In the genomic region with DNA sequence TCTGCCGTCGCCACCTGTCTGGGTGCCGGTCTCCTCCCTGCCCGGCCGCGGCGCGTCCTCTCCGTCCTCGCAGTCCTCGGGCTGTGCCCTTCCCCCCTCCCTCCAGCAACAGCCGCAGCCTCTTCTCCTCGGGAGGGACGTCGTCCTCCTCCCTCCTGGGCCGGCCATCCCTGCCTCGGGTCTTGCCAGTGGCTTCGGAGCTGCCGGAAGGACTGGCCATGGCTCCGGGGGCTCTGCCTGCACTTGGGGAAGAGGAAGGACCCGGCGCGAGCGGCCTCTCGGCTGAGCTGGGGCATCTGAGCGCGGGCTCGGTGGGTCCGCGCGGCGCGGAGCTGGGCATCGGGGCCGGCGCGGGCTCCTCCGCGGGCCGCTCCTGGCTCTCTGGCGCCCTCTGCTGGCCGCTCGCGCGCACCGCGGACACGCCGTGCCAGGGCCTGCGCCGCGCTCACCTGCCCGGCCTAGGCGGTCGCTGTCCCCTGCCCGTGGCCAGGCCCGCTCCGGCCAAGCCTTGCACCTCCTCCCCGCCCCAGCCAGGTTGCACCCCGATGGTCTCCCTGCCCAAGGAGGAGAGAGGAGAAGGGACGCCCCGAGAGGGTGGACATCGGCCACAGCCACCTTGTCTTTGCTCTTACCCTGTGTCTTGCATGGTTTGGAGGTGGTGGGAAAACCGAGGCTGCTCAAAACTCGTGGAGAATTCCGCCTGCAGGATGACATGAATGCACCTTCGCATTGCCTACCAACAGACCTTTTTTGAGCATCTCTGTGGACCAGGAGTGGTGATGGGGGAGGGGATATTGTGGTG, we compare ENCODE assay signal across 8 cellular contexts.
DNase-seq lines count a peak whose midpoint lies in the region; ATAC-seq and TF ChIP-seq lines count a peak whose summit lies in the region.
"Not testable (repeated sequence)": the region's sequence is repeated elsewhere in the genome, so short reads cannot be mapped to it uniquely, and the experiment has no call there.

No MANE protein-coding gene starts in this region.

- H3K4me3 ChIP-seq in CD4-positive, CD25-positive, alpha-beta regulatory T cell (ENCODE audit: low read depth, low read length), result not testable (repeated sequence)
- H3K4me3 ChIP-seq in choroid plexus epithelial cell (ENCODE audit: low read depth, low read length) (peak overlapping the region; percentile 48), iPS-15b (ENCODE audit: low read depth, low read length) (peak overlapping the region; percentile 48)

- not testable (repeated sequence) for H3K4me1 ChIP-seq in CD4-positive, CD25-positive, alpha-beta regulatory T cell (ENCODE audit: control insufficient read depth, insufficient read depth, low read length, poor library complexity, severe bottlenecking); iPS-15b (ENCODE audit: control insufficient read depth, insufficient read depth, low read length)

- H3K36me3 ChIP-seq in CD4-positive, CD25-positive, alpha-beta regulatory T cell (ENCODE audit: control insufficient read depth, insufficient read depth, low read length); iPS-15b (ENCODE audit: control insufficient read depth, insufficient read depth, low read length): not testable (repeated sequence)

- H3K27ac ChIP-seq in CD4-positive, CD25-positive, alpha-beta regulatory T cell (ENCODE audit: insufficient read depth, low read length, poor library complexity, severe bottlenecking), result not testable (repeated sequence)

- not testable (repeated sequence) for TF ChIP-seq CTCF in choroid plexus epithelial cell (conservative IDR thresholded peaks at IDR 0.05; ENCODE audit: low read depth, low read length)
- peak; percentile 88 for TF ChIP-seq CTCF in osteocyte (IDR thresholded peaks at IDR 0.05)

- peak in 2 of 3 donors; percentile 1 to 27 for DNase-seq in CD4-positive, CD25-positive, alpha-beta regulatory T cell
- peak; percentile 6 for DNase-seq in SK-MEL-5 (ENCODE audit: low read depth, low spot score)
- peak; percentile 64 for DNase-seq in activated T-cell treated with anti-CD3 and anti-CD28 coated beads, Interleukin-2, amount 50 U/mL, for 24 hours
- peak; percentile 4 for DNase-seq in choroid plexus epithelial cell (ENCODE audit: low read depth)
- DNase-seq in osteocyte (ENCODE audit: extremely low spot score, unreplicated experiment), result peak; percentile 91

- H3K4me1 Mint-ChIP-seq in CD4-positive, CD25-positive, alpha-beta regulatory T cell; activated T-cell treated with anti-CD3 and anti-CD28 coated beads, Interleukin-2, amount 50 U/mL, for 24 hours (ENCODE audit: low read depth); osteocyte (ENCODE audit: unreplicated experiment); stimulated activated memory B cell treated with anti-CD40 and anti-IgM and Interleukin-4, amounts not matched to agents 10 μg/mL and 1 μg/mL and 100 μg/mL, for 72 hours: not testable (repeated sequence)

- peak overlapping the region in 2 of 4 donors; percentile 43 to 72 for H3K4me3 Mint-ChIP-seq in CD4-positive, CD25-positive, alpha-beta regulatory T cell
- H3K4me3 Mint-ChIP-seq in activated T-cell treated with anti-CD3 and anti-CD28 coated beads, Interleukin-2, amount 50 U/mL, for 24 hours, result not testable (repeated sequence)
- H3K4me3 Mint-ChIP-seq in osteocyte (ENCODE audit: unreplicated experiment), result peak overlapping the region; percentile 64
- H3K4me3 Mint-ChIP-seq in stimulated activated memory B cell treated with anti-CD40 and anti-IgM and Interleukin-4, amounts not matched to agents 10 μg/mL and 1 μg/mL and 100 μg/mL, for 72 hours, result peak overlapping the region; percentile 15

- H3K27ac Mint-ChIP-seq in CD4-positive, CD25-positive, alpha-beta regulatory T cell; activated T-cell treated with anti-CD3 and anti-CD28 coated beads, Interleukin-2, amount 50 U/mL, for 24 hours; osteocyte (ENCODE audit: unreplicated experiment); stimulated activated memory B cell treated with anti-CD40 and anti-IgM and Interleukin-4, amounts not matched to agents 10 μg/mL and 1 μg/mL and 100 μg/mL, for 72 hours: not testable (repeated sequence)

- not testable (repeated sequence) for H3K36me3 Mint-ChIP-seq in CD4-positive, CD25-positive, alpha-beta regulatory T cell; activated T-cell treated with anti-CD3 and anti-CD28 coated beads, Interleukin-2, amount 50 U/mL, for 24 hours (ENCODE audit: low read depth); osteocyte (ENCODE audit: unreplicated experiment); stimulated activated memory B cell treated with anti-CD40 and anti-IgM and Interleukin-4, amounts not matched to agents 10 μg/mL and 1 μg/mL and 100 μg/mL, for 72 hours

- H3K27me3 Mint-ChIP-seq in CD4-positive, CD25-positive, alpha-beta regulatory T cell, result peaks cover 13% of the 10 kb centered on the region
- peaks cover 41% of the 10 kb centered on the region for H3K27me3 Mint-ChIP-seq in activated T-cell treated with anti-CD3 and anti-CD28 coated beads, Interleukin-2, amount 50 U/mL, for 24 hours
- H3K27me3 Mint-ChIP-seq in osteocyte (ENCODE audit: unreplicated experiment), result peaks cover 43% of the 10 kb centered on the region
- peaks cover 25% of the 10 kb centered on the region for H3K27me3 Mint-ChIP-seq in stimulated activated memory B cell treated with anti-CD40 and anti-IgM and Interleukin-4, amounts not matched to agents 10 μg/mL and 1 μg/mL and 100 μg/mL, for 72 hours

- H3K9me3 ChIP-seq in CD4-positive, CD25-positive, alpha-beta regulatory T cell (ENCODE audit: control insufficient read depth in 2 of 2, low read length in 2 of 2); iPS-15b (ENCODE audit: control insufficient read depth, insufficient read depth, low read length): not testable (repeated sequence)

- not testable (repeated sequence) for H3K9me3 Mint-ChIP-seq in CD4-positive, CD25-positive, alpha-beta regulatory T cell; activated T-cell treated with anti-CD3 and anti-CD28 coated beads, Interleukin-2, amount 50 U/mL, for 24 hours; osteocyte (ENCODE audit: unreplicated experiment); stimulated activated memory B cell treated with anti-CD40 and anti-IgM and Interleukin-4, amounts not matched to agents 10 μg/mL and 1 μg/mL and 100 μg/mL, for 72 hours

- in situ Hi-C loops in SK-MEL-5 (cut with HindIII; ENCODE audit: low pct_unique_long_range_greater_than_20kb, low sequenced_read_pairs), result not testable (repeated sequence)

- ATAC-seq in CD4-positive, CD25-positive, alpha-beta regulatory T cell (ENCODE audit: low read depth in 2 of 2); stimulated activated memory B cell treated with anti-CD40 and anti-IgM and Interleukin-4, amounts not matched to agents 10 μg/mL and 1 μg/mL and 100 μg/mL, for 72 hours: not testable (repeated sequence)
- peak; percentile 80 for ATAC-seq in HG02885 (IDR thresholded peaks at IDR 0.05; ENCODE audit: poor library complexity, unreplicated experiment)

- H3K27me3 ChIP-seq in CD4-positive, CD25-positive, alpha-beta regulatory T cell (ENCODE audit: control insufficient read depth, insufficient read depth, low read length), result not testable (repeated sequence)
- H3K27me3 ChIP-seq in iPS-15b (ENCODE audit: control insufficient read depth, insufficient read depth, low read length), result peaks cover 23% of the 10 kb centered on the region

- H3K9ac ChIP-seq in iPS-15b (ENCODE audit: low read depth, low read length), result not testable (repeated sequence)

Comparison
In these comparisons a context has a peak if more than half of its experiments do, and no peak if none do; other contexts are left out.
1. DNase-seq: peak in every context shown above with its lines; median percentile 91 in osteocyte; 64 in activated T-cell treated with anti-CD3 and anti-CD28 coated beads, Interleukin-2, amount 50 U/mL, for 24 hours; 14 in CD4-positive, CD25-positive, alpha-beta regulatory T cell; 6 in SK-MEL-5; 4 in choroid plexus epithelial cell.